ENCODE assay signal across 8 cellular contexts in the genomic region with DNA sequence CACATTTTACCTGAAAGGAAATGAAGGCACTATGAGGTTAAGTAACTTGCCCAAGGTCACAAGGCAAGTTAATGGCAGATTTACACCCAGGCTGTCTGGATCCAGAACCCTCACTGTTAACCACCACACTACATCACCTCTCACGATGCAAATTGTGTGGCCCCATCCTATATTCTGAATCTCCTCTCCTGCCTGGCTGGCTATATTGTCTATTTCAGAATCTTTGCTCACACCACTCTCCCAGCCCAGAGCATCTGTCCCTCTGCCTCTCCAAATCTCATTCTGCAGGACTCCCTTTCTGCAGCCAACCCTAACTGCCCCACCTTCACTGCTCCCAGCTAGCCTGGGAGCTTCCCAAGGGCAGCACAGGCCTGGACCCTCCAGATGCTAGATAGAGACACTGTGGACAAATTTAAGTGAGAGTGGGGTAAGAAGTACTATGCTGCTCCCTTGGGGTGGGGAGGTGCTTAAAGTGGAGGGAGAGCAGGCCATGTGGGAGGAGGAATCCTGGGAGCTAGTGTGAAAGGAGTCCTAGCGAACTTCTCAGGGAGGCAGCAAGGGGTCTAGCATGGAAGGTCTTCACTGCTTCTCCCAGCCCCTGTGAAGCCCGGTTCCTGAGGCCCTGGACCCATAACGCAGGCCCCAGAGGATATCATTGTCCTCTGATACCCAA. TPM values are rescaled to one million over a fixed set of nuclear protein-coding genes. Genes with fewer than 3 reads are reported as not detected.
DNase-seq lines count a peak whose midpoint lies in the region; ATAC-seq and TF ChIP-seq lines count a peak whose summit lies in the region.

No MANE protein-coding gene starts in this region.

- no peaks in the 10 kb centered on the region for H3K27me3 Mint-ChIP-seq in CD8-positive, alpha-beta T cell (ENCODE audit: low read depth)

- H3K9ac ChIP-seq in subcutaneous abdominal adipose tissue (ENCODE audit: low read length in 5 of 5), result peak overlapping the region; percentile 73 to 98 (median 88)

- no peaks in the 10 kb centered on the region for H3K9me3 ChIP-seq in CD8-positive, alpha-beta T cell (ENCODE audit: low read length)
- no peaks in the 10 kb centered on the region for H3K9me3 ChIP-seq in subcutaneous abdominal adipose tissue (ENCODE audit: control insufficient read depth in 5 of 5, low read length in 5 of 5)

- H3K4me3 Mint-ChIP-seq in CD8-positive, alpha-beta T cell, result peak overlapping the region; percentile 95

- no peaks in the 10 kb centered on the region for H3K36me3 ChIP-seq in CD8-positive, alpha-beta T cell (ENCODE audit: insufficient read depth, low read length)
- no peaks in the 10 kb centered on the region for H3K36me3 ChIP-seq in subcutaneous abdominal adipose tissue (ENCODE audit: control insufficient read depth in 5 of 5, insufficient read depth in 5 of 5, low read length in 5 of 5)

- peak overlapping the region; percentile 67 for H3K27ac ChIP-seq in CD8-positive, alpha-beta T cell (ENCODE audit: low read depth, low read length)
- H3K27ac ChIP-seq in angular gyrus (ENCODE audit: low read depth, low read length) (peak overlapping the region; percentile 82), subcutaneous abdominal adipose tissue (ENCODE audit: low read depth, low read length) (peak overlapping the region; percentile 70)

- no peak for ATAC-seq in CD8-positive, alpha-beta T cell
- ATAC-seq in GM21447 (IDR thresholded peaks at IDR 0.05; ENCODE audit: unreplicated experiment) (no peak), HG03442 (IDR thresholded peaks at IDR 0.05; ENCODE audit: unreplicated experiment) (no peak), HG03460 (IDR thresholded peaks at IDR 0.05; ENCODE audit: unreplicated experiment) (no peak)

- no peaks in the 10 kb centered on the region for H3K27me3 ChIP-seq in CD8-positive, alpha-beta T cell (ENCODE audit: insufficient read depth, low read length)
- H3K27me3 ChIP-seq in subcutaneous abdominal adipose tissue (ENCODE audit: control insufficient read depth in 5 of 5, insufficient read depth in 4 of 5, low read length in 5 of 5), result peaks cover 0 to 21% (median 12%) of the 10 kb centered on the region in 5 donors

- H3K4me3 ChIP-seq in CD8-positive, alpha-beta T cell (ENCODE audit: low read depth, low read length), result peak overlapping the region; percentile 96
- peak overlapping the region; percentile 98 for H3K4me3 ChIP-seq in Jurkat, Clone E6-1 (ENCODE audit: low read length)
- peak overlapping the region; percentile 88 to 96 (median 89) for H3K4me3 ChIP-seq in subcutaneous abdominal adipose tissue (ENCODE audit: low read depth in 1 of 5, low read length in 5 of 5)

- intact Hi-C loops in CD8-positive, alpha-beta T cell (cut with DNase I, micrococcal nuclease), result loop anchor here (1.0 to 10.0 kb wide), 10 partner anchors 10 to 377 kb away; a partner anchor contains a TSS

- peak overlapping the region; percentile 89 for H3K27ac Mint-ChIP-seq in CD8-positive, alpha-beta T cell

- no peaks in the 10 kb centered on the region for H3K9me3 Mint-ChIP-seq in CD8-positive, alpha-beta T cell

- peaks cover 14% of the 10 kb centered on the region for H3K36me3 Mint-ChIP-seq in CD8-positive, alpha-beta T cell

- peaks cover 42% of the 10 kb centered on the region for H3K4me1 ChIP-seq in CD8-positive, alpha-beta T cell (ENCODE audit: insufficient read depth, low read length)
- peaks cover 6 to 33% (median 21%) of the 10 kb centered on the region in 5 donors for H3K4me1 ChIP-seq in subcutaneous abdominal adipose tissue (ENCODE audit: control insufficient read depth in 5 of 5, insufficient read depth in 5 of 5, low read length in 5 of 5)

- POLR2A ChIA-PET in CD8-positive, alpha-beta T cell (lab: Charles Lee), result interaction anchor here (0.8 to 6.0 kb wide), 5 partner anchors 10 to 38 kb away, joined by 3 to 76 read pairs (median 5); a partner anchor contains a TSS

- no peak for TF ChIP-seq CTCF in CD8-positive, alpha-beta T cell (IDR thresholded peaks at IDR 0.05)

- peaks cover 44% of the 10 kb centered on the region for H3K4me1 Mint-ChIP-seq in CD8-positive, alpha-beta T cell (ENCODE audit: low read depth)

- DNase-seq in CD8-positive, alpha-beta T cell, result no peak
- no peak for DNase-seq in Jurkat, Clone E6-1 (ENCODE audit: low read depth, low spot score)
- peak; percentile 30 for DNase-seq in iris pigment epithelial cell (ENCODE audit: low read depth)

- CTCF ChIA-PET in CD8-positive, alpha-beta T cell (lab: Charles Lee), result interaction anchor here (1.2 to 6.8 kb wide), 5 partner anchors 9 to 47 kb away, joined by 3 to 45 read pairs (median 5); a partner anchor contains a TSS

RNA-seq across cellular contexts. Expression of a gene that starts 0.8 kb away (rescaled TPM):
- 10 to 100 TPM; 24.2 to 27.0 TPM for total RNA-seq in CD8-positive, alpha-beta T cell
- 145 TPM for polyA plus RNA-seq in Jurkat, Clone E6-1 (2012; ENCODE audit: insufficient read depth, insufficient read length)

RNA-seq across cellular contexts. Expression of a gene that starts 11.0 kb away (rescaled TPM):
- 1 to 10 TPM; 7.0 to 7.9 TPM for total RNA-seq in CD8-positive, alpha-beta T cell
- 6.4 TPM for polyA plus RNA-seq in Jurkat, Clone E6-1 (2012; ENCODE audit: insufficient read depth, insufficient read length)

RNA-seq across cellular contexts. Expression of a gene that starts 13.0 kb away (rescaled TPM):
- 10 to 100 TPM; 16.7 to 18.2 TPM for total RNA-seq in CD8-positive, alpha-beta T cell
- 11.7 TPM for polyA plus RNA-seq in Jurkat, Clone E6-1 (2012; ENCODE audit: insufficient read depth, insufficient read length)

RNA-seq across cellular contexts. Expression of a gene that starts 19.8 kb away (rescaled TPM):
- total RNA-seq in CD8-positive, alpha-beta T cell, result under 1 TPM; 0.31 to 0.35 TPM
- 2.2 TPM for polyA plus RNA-seq in Jurkat, Clone E6-1 (2012; ENCODE audit: insufficient read depth, insufficient read length)

RNA-seq across cellular contexts. Expression of a gene that starts 36.1 kb away (rescaled TPM):
- 100 to 1,000 TPM; 369 to 398 TPM for total RNA-seq in CD8-positive, alpha-beta T cell
- polyA plus RNA-seq in Jurkat, Clone E6-1 (2012; ENCODE audit: insufficient read depth, insufficient read length), result 39.5 TPM
